Comparison of ENCODE assay signal across 8 cellular contexts in genomic region chr15:66765478-66766281, GRCh38.
DNase-seq lines count a peak whose midpoint lies in the region; ATAC-seq, FAIRE-seq and TF ChIP-seq lines count a peak whose summit lies in the region.

No MANE protein-coding gene starts in this region.

- no peaks in the 10 kb centered on the region for H3K9me3 Mint-ChIP-seq in T-helper 2 cell treated with Interferon-gamma antibody and Interleukin-4, amounts not matched to agents 5 μg/mL and 100 μg/mL, for 36 hours

- no peak overlapping the region for H3K27ac Mint-ChIP-seq in T-helper 2 cell treated with Interferon-gamma antibody and Interleukin-4, amounts not matched to agents 5 μg/mL and 100 μg/mL, for 36 hours

- no peak overlapping the region for H3K4me3 Mint-ChIP-seq in T-helper 2 cell treated with Interferon-gamma antibody and Interleukin-4, amounts not matched to agents 5 μg/mL and 100 μg/mL, for 36 hours

- DNase-seq in DMS79 (lab: John Stamatoyannopoulos, UW) (peak; percentile 45), HEK293T (ENCODE audit: extremely low spot score) (no peak), NCI-H446 (lab: John Stamatoyannopoulos, UW) (peak; percentile 7 to 64), endothelial cell of umbilical vein (ENCODE audit: low read depth, low spot score) (peak; percentile 93), small intestine (peak; percentile 98)
- no peak for DNase-seq in stimulated activated naive CD4-positive, alpha-beta T cell treated with Interleukin-2 at 50 U/mL for 16 hours (lab: John Stamatoyannopoulos, UW)
- DNase-seq in T-helper 2 cell treated with Interferon-gamma antibody and Interleukin-4, amounts not matched to agents 5 μg/mL and 100 μg/mL, for 36 hours (ENCODE audit: low spot score), result no peak

- FAIRE-seq in endothelial cell of umbilical vein (lab: Jason Lieb, UNC) (peak; percentile 97), small intestine (lab: Jason Lieb, UNC) (no peak)

- H3K36me3 Mint-ChIP-seq in T-helper 2 cell treated with Interferon-gamma antibody and Interleukin-4, amounts not matched to agents 5 μg/mL and 100 μg/mL, for 36 hours (ENCODE audit: low read depth), result no peaks in the 10 kb centered on the region

- intact Hi-C loops in endothelial cell of umbilical vein (cut with micrococcal nuclease), result loop anchor here (1.0 to 2.0 kb wide), 3 partner anchors 9 to 64 kb away; no protein-coding TSS in a partner anchor

- H3K4me1 Mint-ChIP-seq in T-helper 2 cell treated with Interferon-gamma antibody and Interleukin-4, amounts not matched to agents 5 μg/mL and 100 μg/mL, for 36 hours (ENCODE audit: low read depth), result peaks cover 2% of the 10 kb centered on the region

- H3K27ac ChIP-seq in endothelial cell of umbilical vein (ENCODE audit: insufficient read depth, low read depth, low read length), result peak overlapping the region; percentile 84
- peak overlapping the region; percentile 51 to 88 for H3K27ac ChIP-seq in small intestine (ENCODE audit: low read depth in 1 of 2, low read length in 1 of 2)

- peaks cover 38% of the 10 kb centered on the region for H3K27me3 Mint-ChIP-seq in T-helper 2 cell treated with Interferon-gamma antibody and Interleukin-4, amounts not matched to agents 5 μg/mL and 100 μg/mL, for 36 hours (ENCODE audit: low read depth)

- H3K9me1 ChIP-seq in endothelial cell of umbilical vein (replicated peaks; ENCODE audit: control insufficient read depth, extremely low read depth, insufficient read depth, low read length), result no peaks in the 10 kb centered on the region

- H2AFZ ChIP-seq in endothelial cell of umbilical vein (ENCODE audit: low read depth, low read length), result no peak overlapping the region

- WGBS in small intestine, 3 donors, result 12 to 27% (median 12%) methylated on average over 13 of the region's 13 CpGs

- no peaks in the 10 kb centered on the region for H4K20me1 ChIP-seq in endothelial cell of umbilical vein (replicated peaks; ENCODE audit: control insufficient read depth, extremely low read depth, insufficient read depth, low read length)

- H3K4me2 ChIP-seq in endothelial cell of umbilical vein (ENCODE audit: insufficient read depth, low read length), result peak overlapping the region; percentile 48

- POLR2A ChIA-PET in HEK293T (lab: Yijun Ruan, JAX) (no interaction called here), endothelial cell of umbilical vein (lab: Charles Lee) (no interaction called here)

- H3K27me3 ChIP-seq in endothelial cell of umbilical vein (ENCODE audit: control insufficient read depth in 2 of 2, insufficient read depth in 2 of 2, low read length in 2 of 2) (no peaks in the 10 kb centered on the region), small intestine (ENCODE audit: control insufficient read depth in 2 of 2, insufficient read depth in 2 of 2, low read length in 2 of 2) (peaks cover 0 to 2% of the 10 kb centered on the region in 2 donors)

- H3K9me3 ChIP-seq in endothelial cell of umbilical vein (replicated peaks; ENCODE audit: control insufficient read depth, insufficient read depth, low read length) (no peaks in the 10 kb centered on the region), small intestine (ENCODE audit: control insufficient read depth, low read depth) (no peaks in the 10 kb centered on the region)

- H3K9ac ChIP-seq in endothelial cell of umbilical vein (replicated peaks; ENCODE audit: extremely low read depth, insufficient read depth, low read length), result peak overlapping the region; percentile 52

- no peak for ATAC-seq in GM19023 (IDR thresholded peaks at IDR 0.05; ENCODE audit: unreplicated experiment)

- CTCF ChIA-PET in HEK293T (lab: Yijun Ruan, JAX) (interaction anchor here (0.6 kb wide), 1 partner anchor 18 kb away, joined by 3 read pairs; no protein-coding TSS in a partner anchor), endothelial cell of umbilical vein (lab: Charles Lee) (interaction anchor here (1.0 to 1.8 kb wide), 8 partner anchors 9 to 161 kb away, joined by 3 to 6 read pairs (median 4); no protein-coding TSS in a partner anchor)

- no peak for TF ChIP-seq CTCF in endothelial cell of umbilical vein (IDR thresholded peaks at IDR 0.05; ENCODE audit: extremely low read depth in 1 of 2, insufficient read depth in 1 of 2, low read depth in 1 of 2, low read length in 2 of 2)

- no TSS peak for BruUV-seq in endothelial cell of umbilical vein (replicated peaks; lab: Mats Ljungman, UMichigan)

- H3K4me1 ChIP-seq in endothelial cell of umbilical vein (ENCODE audit: control insufficient read depth, extremely low read depth, insufficient read depth, low read length), result peaks cover 66% of the 10 kb centered on the region
- H3K4me1 ChIP-seq in small intestine (ENCODE audit: control insufficient read depth in 2 of 2, insufficient read depth in 1 of 2, low read depth in 1 of 2, low read length in 1 of 2), result peaks cover 16 to 34% of the 10 kb centered on the region in 2 donors

- peak; percentile 30 for TF ChIP-seq POLR2A in endothelial cell of umbilical vein (IDR thresholded peaks at IDR 0.05; ENCODE audit: low read depth, low read length)

- dilution Hi-C loops in endothelial cell of umbilical vein (cut with MboI; ENCODE audit: extremely low pct_ligation_motif_present, low sequenced_read_pairs), result no loop called here

- H3K4me3 ChIP-seq in endothelial cell of umbilical vein (replicated peaks in 1 of 3; ENCODE audit: insufficient read depth in 1 of 3, low read depth in 1 of 3, low read length in 3 of 3) (no peak overlapping the region), small intestine (ENCODE audit: low read depth in 1 of 2, low read length in 2 of 2) (no peak overlapping the region)

- H3K36me3 ChIP-seq in endothelial cell of umbilical vein (ENCODE audit: control insufficient read depth in 2 of 2, extremely low read depth in 1 of 2, insufficient read depth in 2 of 2, low read length in 2 of 2) (no peaks in the 10 kb centered on the region), small intestine (ENCODE audit: control insufficient read depth in 2 of 2, insufficient read depth in 2 of 2, low read length in 2 of 2) (no peaks in the 10 kb centered on the region)

- H3K79me2 ChIP-seq in endothelial cell of umbilical vein (ENCODE audit: control insufficient read depth, insufficient read depth, low read length), result peaks cover 7% of the 10 kb centered on the region

TF ChIP-seq in HEK293T, 16 proteins besides CTCF, POLR2A, EP300 and RAD21:
- TF ChIP-seq HDGF (IDR thresholded peaks at IDR 0.05; ENCODE audit: borderline replicate concordance) (no peak), PKNOX1 (IDR thresholded peaks at IDR 0.05) (peak; percentile 74)

TF ChIP-seq in endothelial cell of umbilical vein, 7 proteins besides CTCF, POLR2A, EP300 and RAD21:
- peak; percentile 17 for TF ChIP-seq FOS (IDR thresholded peaks at IDR 0.05; ENCODE audit: borderline replicate concordance, insufficient read depth, low read length)
- TF ChIP-seq POLR2AphosphoS5 (IDR thresholded peaks at IDR 0.05; ENCODE audit: insufficient read depth, low read depth, low read length), result peak; percentile 70
- peak; percentile 71 for TF ChIP-seq GATA2 (IDR thresholded peaks at IDR 0.05; ENCODE audit: insufficient read depth, insufficient read length, low read depth, low read length)
- TF ChIP-seq EZH2 (IDR thresholded peaks at IDR 0.05; ENCODE audit: borderline replicate concordance, low read depth, low read length, severe bottlenecking), result no peak
- no peak for TF ChIP-seq MAX (IDR thresholded peaks at IDR 0.05; ENCODE audit: insufficient read depth, insufficient read length)
- TF ChIP-seq MYC (IDR thresholded peaks at IDR 0.05; ENCODE audit: low read depth, low read length), result no peak
- no peak for TF ChIP-seq JUN (IDR thresholded peaks at IDR 0.05; ENCODE audit: borderline replicate concordance, insufficient read depth, insufficient read length, low read depth)

Comparison
In these comparisons a context has a peak if more than half of its experiments do, and no peak if none do; other contexts are left out.
1. DNase-seq: peak in DMS79 (single experiment), NCI-H446 (2 of 2), endothelial cell of umbilical vein (single experiment) and small intestine (single experiment); none in HEK293T (single experiment), stimulated activated naive CD4-positive, alpha-beta T cell treated with Interleukin-2 at 50 U/mL for 16 hours (single experiment) and T-helper 2 cell treated with Interferon-gamma antibody and Interleukin-4, amounts not matched to agents 5 μg/mL and 100 μg/mL, for 36 hours (single experiment).